30 cellular contexts compared by ENCODE assay signal in genomic region chr12:58894040-58894439, GRCh38. TPM values are rescaled to one million over a fixed set of nuclear protein-coding genes. Genes with fewer than 3 reads are reported as not detected.
DNase-seq lines count a peak whose midpoint lies in the region; ATAC-seq, FAIRE-seq and TF ChIP-seq lines count a peak whose summit lies in the region.
"Had no signal": no experiment of that assay in that cellular context is flagged by ENCODE, and none has a peak within 500 bp of the region (broad histone marks: within the 10 kb centered on the region; RNA-seq: fewer than 3 reads in every experiment).

No MANE protein-coding gene starts in this region.

- H3K4me2 ChIP-seq in astrocyte (ENCODE audit: low read length) = peak overlapping the region; percentile 42
- H3K4me2 ChIP-seq: neural progenitor cell had no signal

- H3K27ac Mint-ChIP-seq in astrocyte (ENCODE audit: unreplicated experiment) = no peak overlapping the region
- no peak overlapping the region for H3K27ac Mint-ChIP-seq in T-helper 2 cell treated with Interferon-gamma antibody and Interleukin-4, amounts not matched to agents 5 μg/mL and 100 μg/mL, for 36 hours
- H3K27ac Mint-ChIP-seq: activated T-helper 1 cell treated with anti-CD3 and anti-CD28 coated beads, Interleukin-12 subunit alpha, Interleukin-12 subunit beta, Interleukin-2, Interleukin-4 antibody, amounts not matched to agents 30 ng/mL and 10 ng/mL and 1 ng/mL, durations not matched to agents 14 hours and 24 hours and 36 hours; dendritic cell treated with granulocyte-macrophage colony-stimulating factor and Interleukin-4, amounts not matched to agents 40 ng/mL and 50 ng/mL, for 4 days; IgD-negative memory B cell; neural progenitor cell; stimulated activated memory B cell treated with anti-CD40 and anti-IgM and Interleukin-4, amounts not matched to agents 10 μg/mL and 1 μg/mL and 100 μg/mL, for 72 hours; WTC11 had no signal

- H3K4me1 Mint-ChIP-seq in astrocyte (ENCODE audit: low read depth, unreplicated experiment) = peaks cover 64% of the 10 kb centered on the region
- H3K4me1 Mint-ChIP-seq in T-helper 2 cell treated with Interferon-gamma antibody and Interleukin-4, amounts not matched to agents 5 μg/mL and 100 μg/mL, for 36 hours (ENCODE audit: low read depth) = no peaks in the 10 kb centered on the region
- H3K4me1 Mint-ChIP-seq: IgD-negative memory B cell; stimulated activated memory B cell treated with anti-CD40 and anti-IgM and Interleukin-4, amounts not matched to agents 10 μg/mL and 1 μg/mL and 100 μg/mL, for 72 hours had no signal

- H3K36me3 ChIP-seq in astrocyte (ENCODE audit: insufficient read depth, low read length) (peaks cover 12% of the 10 kb centered on the region), mucosa of descending colon (ENCODE audit: low read depth) (no peaks in the 10 kb centered on the region), ovary (no peaks in the 10 kb centered on the region)
- H3K36me3 ChIP-seq: neural progenitor cell had no signal

- no peak overlapping the region for H2AFZ ChIP-seq in astrocyte (ENCODE audit: low read depth, low read length)
- H2AFZ ChIP-seq: neural progenitor cell had no signal

- intact Hi-C loops in mucosa of descending colon (cut with DNase I, micrococcal nuclease) (no loop called here), ovary (cut with DNase I) (no loop called here)

- no peaks in the 10 kb centered on the region for H3K9me3 Mint-ChIP-seq in astrocyte (ENCODE audit: unreplicated experiment)
- no peaks in the 10 kb centered on the region for H3K9me3 Mint-ChIP-seq in T-helper 2 cell treated with Interferon-gamma antibody and Interleukin-4, amounts not matched to agents 5 μg/mL and 100 μg/mL, for 36 hours
- H3K9me3 Mint-ChIP-seq: activated T-helper 1 cell treated with anti-CD3 and anti-CD28 coated beads, Interleukin-12 subunit alpha, Interleukin-12 subunit beta, Interleukin-2, Interleukin-4 antibody, amounts not matched to agents 30 ng/mL and 10 ng/mL and 1 ng/mL, durations not matched to agents 14 hours and 24 hours and 36 hours; dendritic cell treated with granulocyte-macrophage colony-stimulating factor and Interleukin-4, amounts not matched to agents 40 ng/mL and 50 ng/mL, for 4 days; neural progenitor cell; stimulated activated memory B cell treated with anti-CD40 and anti-IgM and Interleukin-4, amounts not matched to agents 10 μg/mL and 1 μg/mL and 100 μg/mL, for 72 hours; WTC11 had no signal

- H3K4me3 ChIP-seq in astrocyte (ENCODE audit: insufficient read depth, low read depth, low read length) (no peak overlapping the region), mucosa of descending colon (no peak overlapping the region), ovary (no peak overlapping the region)
- H3K4me3 ChIP-seq: cardiac muscle cell, lower lobe of right lung, neural progenitor cell, sigmoid colon, thoracic aorta had no signal

- no peak for FAIRE-seq in astrocyte (lab: Jason Lieb, UNC)
- FAIRE-seq: D721Med, kidney had no signal

- DNase-seq in astrocyte (ENCODE audit: low read depth) (no peak), foreskin melanocyte (peak; percentile 29), mucosa of descending colon (no peak), ovary (no peak)
- DNase-seq in T-helper 2 cell treated with Interferon-gamma antibody and Interleukin-4, amounts not matched to agents 5 μg/mL and 100 μg/mL, for 36 hours (ENCODE audit: low spot score) = no peak
- DNase-seq: activated CD4-positive, alpha-beta T cell treated with anti-CD3 and anti-CD28 coated beads, Interleukin-2, amount 50 U/mL, for 1 hour; activated naive CD4-positive, alpha-beta T cell treated with anti-CD3 and anti-CD28 coated beads, Interleukin-2, amount 50 U/mL, for 16 hours; kidney; lower lobe of right lung; NCI-H1048; NCI-H187; NCI-H526; SIG-M5; sigmoid colon; stimulated activated CD4-positive, alpha-beta T cell treated with anti-CD3 and anti-CD28 coated beads, Interleukin-4, amount 100 ng/mL, for 4 hours; SW 1271 had no signal

- H3K79me2 ChIP-seq in astrocyte (ENCODE audit: insufficient read depth, low read length) = peaks cover 82% of the 10 kb centered on the region

- peaks cover 68% of the 10 kb centered on the region for H4K20me1 ChIP-seq in astrocyte (ENCODE audit: insufficient read depth, low read length)

- no peaks in the 10 kb centered on the region for H3K27me3 Mint-ChIP-seq in astrocyte (ENCODE audit: low read depth, unreplicated experiment)
- no peaks in the 10 kb centered on the region for H3K27me3 Mint-ChIP-seq in T-helper 2 cell treated with Interferon-gamma antibody and Interleukin-4, amounts not matched to agents 5 μg/mL and 100 μg/mL, for 36 hours (ENCODE audit: low read depth)
- H3K27me3 Mint-ChIP-seq: dendritic cell treated with granulocyte-macrophage colony-stimulating factor and Interleukin-4, amounts not matched to agents 40 ng/mL and 50 ng/mL, for 4 days; IgD-negative memory B cell; stimulated activated memory B cell treated with anti-CD40 and anti-IgM and Interleukin-4, amounts not matched to agents 10 μg/mL and 1 μg/mL and 100 μg/mL, for 72 hours had no signal

- peaks cover 30% of the 10 kb centered on the region for H3K36me3 Mint-ChIP-seq in astrocyte (ENCODE audit: low read depth, unreplicated experiment)
- H3K36me3 Mint-ChIP-seq in T-helper 2 cell treated with Interferon-gamma antibody and Interleukin-4, amounts not matched to agents 5 μg/mL and 100 μg/mL, for 36 hours (ENCODE audit: low read depth) = no peaks in the 10 kb centered on the region
- H3K36me3 Mint-ChIP-seq: IgD-negative memory B cell; stimulated activated memory B cell treated with anti-CD40 and anti-IgM and Interleukin-4, amounts not matched to agents 10 μg/mL and 1 μg/mL and 100 μg/mL, for 72 hours had no signal

- no peak overlapping the region for H3K27ac ChIP-seq in astrocyte (ENCODE audit: low read depth, low read length)
- peak overlapping the region; percentile 90 for H3K27ac ChIP-seq in temporal lobe (ENCODE audit: low read depth, low read length)
- H3K27ac ChIP-seq in ovary = no peak overlapping the region
- H3K27ac ChIP-seq: C4-2B, cardiac muscle cell, lower lobe of right lung, neural progenitor cell, sigmoid colon, thoracic aorta had no signal

- no peak for TF ChIP-seq EP300 in ovary (IDR thresholded peaks at IDR 0.05)

- no peak overlapping the region for H3K4me3 Mint-ChIP-seq in astrocyte (ENCODE audit: unreplicated experiment)
- no peak overlapping the region for H3K4me3 Mint-ChIP-seq in T-helper 2 cell treated with Interferon-gamma antibody and Interleukin-4, amounts not matched to agents 5 μg/mL and 100 μg/mL, for 36 hours
- H3K4me3 Mint-ChIP-seq: activated T-helper 1 cell treated with anti-CD3 and anti-CD28 coated beads, Interleukin-12 subunit alpha, Interleukin-12 subunit beta, Interleukin-2, Interleukin-4 antibody, amounts not matched to agents 30 ng/mL and 10 ng/mL and 1 ng/mL, durations not matched to agents 14 hours and 24 hours and 36 hours; dendritic cell treated with granulocyte-macrophage colony-stimulating factor and Interleukin-4, amounts not matched to agents 40 ng/mL and 50 ng/mL, for 4 days; IgD-negative memory B cell; neural progenitor cell; stimulated activated memory B cell treated with anti-CD40 and anti-IgM and Interleukin-4, amounts not matched to agents 10 μg/mL and 1 μg/mL and 100 μg/mL, for 72 hours; WTC11 had no signal

- peaks cover 5% of the 10 kb centered on the region for H3K4me1 ChIP-seq in astrocyte (ENCODE audit: insufficient read depth, low read length)
- peaks cover 5% of the 10 kb centered on the region for H3K4me1 ChIP-seq in mucosa of descending colon (ENCODE audit: low read depth)
- peaks cover 12% of the 10 kb centered on the region for H3K4me1 ChIP-seq in ovary (ENCODE audit: insufficient read depth)
- H3K4me1 ChIP-seq: neural progenitor cell had no signal

- H3K9me3 ChIP-seq in astrocyte (ENCODE audit: insufficient read depth, low read depth, low read length) = no peaks in the 10 kb centered on the region
- H3K9me3 ChIP-seq in mucosa of descending colon = no peaks in the 10 kb centered on the region
- H3K9me3 ChIP-seq in ovary = no peaks in the 10 kb centered on the region
- H3K9me3 ChIP-seq: lower lobe of right lung, sigmoid colon, thoracic aorta had no signal

- no peak overlapping the region for H3K9ac ChIP-seq in astrocyte (ENCODE audit: low read length)
- H3K9ac ChIP-seq: neural progenitor cell had no signal

- no peaks in the 10 kb centered on the region for H3K27me3 ChIP-seq in astrocyte (ENCODE audit: insufficient read depth, low read length)
- H3K27me3 ChIP-seq in ovary = no peaks in the 10 kb centered on the region
- H3K27me3 ChIP-seq: cardiac muscle cell, neural progenitor cell, sigmoid colon had no signal

- TF ChIP-seq CTCF in astrocyte (IDR thresholded peaks at IDR 0.05; ENCODE audit: insufficient read depth, low read depth, low read length) (no peak), mucosa of descending colon (IDR thresholded peaks at IDR 0.05) (no peak), ovary (IDR thresholded peaks at IDR 0.05) (no peak)

- ATAC-seq in mucosa of descending colon = peak; percentile 44
- ATAC-seq in HG03520 (IDR thresholded peaks at IDR 0.05; ENCODE audit: unreplicated experiment) = no peak
- ATAC-seq in HG03439 (IDR thresholded peaks at IDR 0.05; ENCODE audit: unreplicated experiment) = no peak
- ATAC-seq: lower lobe of right lung; Panc1; stimulated activated memory B cell treated with anti-CD40 and anti-IgM and Interleukin-4, amounts not matched to agents 10 μg/mL and 1 μg/mL and 100 μg/mL, for 72 hours; WTC11 had no signal

- WGBS in ovary, 3 donors = 72 to 79% (median 77%) methylated on average over 6 of the region's 6 CpGs

- TF ChIP-seq POLR2A in ovary (IDR thresholded peaks at IDR 0.05) = no peak

RNA-seq across cellular contexts. Expression of gene LRIG3, which starts 26.3 kb away (rescaled TPM):
- total RNA-seq in astrocyte = 96.0 and 129 TPM in 2 replicates
- total RNA-seq in mucosa of descending colon = 10 to 100 TPM; 65.6 to 95.8 (median 90.0) TPM
- total RNA-seq in temporal lobe = 12.3 TPM
- total RNA-seq in ovary = 10 to 100 TPM; 25.2 to 59.4 (median 30.6) TPM
- 10 to 100 TPM; 23.4 to 26.3 TPM for polyA plus RNA-seq in ovary
- total RNA-seq: activated T-helper 1 cell treated with anti-CD3 and anti-CD28 coated beads, Interleukin-12 subunit alpha, Interleukin-12 subunit beta, Interleukin-2, Interleukin-4 antibody, amounts not matched to agents 30 ng/mL and 10 ng/mL and 1 ng/mL, durations not matched to agents 14 hours and 24 hours and 36 hours had no signal
- polyA plus RNA-seq: IgD-negative memory B cell had no signal
